In the genomic region with DNA sequence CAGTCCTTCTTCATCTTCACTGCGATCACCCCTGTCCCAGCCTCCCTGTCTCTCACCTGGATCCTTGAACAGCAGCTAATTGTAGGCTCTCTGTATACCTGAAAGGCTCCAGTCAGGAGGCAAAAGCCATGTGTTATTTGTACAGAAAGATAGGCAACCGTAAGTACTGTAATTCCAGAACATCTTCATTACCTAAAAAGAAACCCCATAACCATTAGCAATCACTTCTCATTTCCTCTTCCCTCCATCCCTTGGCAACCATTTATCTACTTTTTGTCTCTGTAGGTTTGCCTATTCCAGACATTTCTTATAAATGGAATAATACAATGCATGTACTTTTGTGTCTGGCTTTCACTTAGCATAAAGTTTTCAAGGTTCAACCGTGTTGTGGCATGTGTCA, we compare ENCODE assay signal across 1 cellular context.
TF ChIP-seq lines count a peak whose summit lies in the region.

No MANE protein-coding gene starts in this region.

TF ChIP-seq in GM12891, 5 proteins besides CTCF, POLR2A, EP300 and RAD21:
- TF ChIP-seq POLR2AphosphoS5 (IDR thresholded peaks at IDR 0.05; ENCODE audit: low read depth, low read length) (no peak), SPI1 (IDR thresholded peaks at IDR 0.05; ENCODE audit: low read depth, low read length) (peak; percentile 44; the same call in 1 of the 2 replicates)
